Comparison of ENCODE assay signal across 8 cellular contexts in genomic region chr2:31233741-31234689, GRCh38. TPM values are rescaled to one million over a fixed set of nuclear protein-coding genes. Genes with fewer than 3 reads are reported as not detected.
DNase-seq lines count a peak whose midpoint lies in the region; ATAC-seq, FAIRE-seq and TF ChIP-seq lines count a peak whose summit lies in the region.

Gene EHD3 (plus strand): TSS chr2:31234152. CDS start chr2:31234622, 470 bp downstream.

- H3K27me3 ChIP-seq in dorsolateral prefrontal cortex (no peaks in the 10 kb centered on the region), right lobe of liver (no peaks in the 10 kb centered on the region)

- H3K9me3 ChIP-seq in A549 (no peaks in the 10 kb centered on the region), right lobe of liver (no peaks in the 10 kb centered on the region)

- H3K4me2 ChIP-seq in A549 = peak within 1 kb of the TSS; percentile 92

- H3K4me1 ChIP-seq in A549 (peaks cover 14% of the 10 kb centered on the region; the same call in 2 of the 3 replicates), right lobe of liver (peaks cover 0 to 7% (median 0%) of the 10 kb centered on the region in 4 donors)

- POLR2A ChIA-PET in A549 (lab: Yijun Ruan, JAX) = interaction anchor here (0.7 to 1.2 kb wide), 3 partner anchors 64 to 96 kb away, joined by 3 to 5 read pairs (median 4); partner anchors contain the start of gene GALNT14

- no peaks in the 10 kb centered on the region for H3K36me3 ChIP-seq in right lobe of liver

- peak; percentile 67 for FAIRE-seq in A549 (lab: Jason Lieb, UNC)

- H3K4me3 ChIP-seq in A549 (peak within 1 kb of the TSS; percentile 68), dorsolateral prefrontal cortex (peak within 1 kb of the TSS; percentile 58 to 92 (median 80)), right lobe of liver (peak within 1 kb of the TSS; percentile 48 to 64 (median 53))

- TF ChIP-seq POLR2A in A549 (IDR thresholded peaks at IDR 0.05; ENCODE audit: low read length) = peak; percentile 88
- peak; percentile 51 for TF ChIP-seq POLR2A in right lobe of liver (IDR thresholded peaks at IDR 0.05)

- WGBS in A549 (ENCODE audit: missing lambda C conversion rate) = 33% methylated on average over 24 of the region's 74 CpGs
- WGBS in right lobe of liver (ENCODE audit: insufficient coverage, low coverage, low lambda C conversion rate, missing lambda C conversion rate) = 7% methylated on average over 9 of the region's 74 CpGs

- peak; percentile 61 to 66 for TF ChIP-seq RAD21 in A549 (conservative IDR thresholded peaks at IDR 0.05 in 1 of 2, IDR thresholded peaks at IDR 0.05 in 1 of 2)

- DNase-seq in A549 (ENCODE audit: low read depth in 1 of 2, low spot score in 1 of 2) (peak; percentile 92 to 93), NCI-H345 treated with DMSO at 0.1 percent for 48 hours (lab: John Stamatoyannopoulos, UW; ENCODE audit: unreplicated experiment) (peak; percentile 94), dorsolateral prefrontal cortex (peak; percentile 82 to 97 (median 92)), right lobe of liver (peak; percentile 83 to 90 (median 86))
- peak; percentile 63 to 68 for DNase-seq in activated CD4-positive, alpha-beta T cell treated with anti-CD3 and anti-CD28 coated beads, Interleukin-2, amount 50 U/mL, for 4 hours
- DNase-seq in stimulated activated CD4-positive, alpha-beta T cell treated with anti-CD3 and anti-CD28 coated beads, Interleukin-4, amount 100 ng/mL, for 24 hours = peak; percentile 79

- TF ChIP-seq CTCF in A549 (IDR thresholded peaks at IDR 0.05) (peak; percentile 90), dorsolateral prefrontal cortex (IDR thresholded peaks at IDR 0.05 in 54 of 56, conservative IDR thresholded peaks at IDR 0.05 in 2 of 56; ENCODE audit: low read depth in 1 of 56, partially characterized antibody in 56 of 56) (peak; percentile 52 to 92 (median 76)), right lobe of liver (IDR thresholded peaks at IDR 0.05) (peak; percentile 28 to 60 (median 44))

- TF ChIP-seq EP300 in A549 (IDR thresholded peaks at IDR 0.05) = no peak

- peak; percentile 99 to 100 for ATAC-seq in A549
- ATAC-seq in GM18868 (IDR thresholded peaks at IDR 0.05; ENCODE audit: unreplicated experiment) = peak; percentile 98
- ATAC-seq in HG03135 (IDR thresholded peaks at IDR 0.05; ENCODE audit: unreplicated experiment) = peak; percentile 97
- peak; percentile 94 to 97 (median 96) for ATAC-seq in right lobe of liver

- H3K27ac ChIP-seq in A549 (peak within 1 kb of the TSS; percentile 80 to 92), dorsolateral prefrontal cortex (peak within 1 kb of the TSS; percentile 18 to 94 (median 86)), right lobe of liver (peak within 1 kb of the TSS in 2 of 3 donors; percentile 43 to 45)

- CTCF ChIA-PET in A549 (lab: Yijun Ruan, JAX) = interaction anchor here (0.5 to 3.4 kb wide), 62 partner anchors 9 to 1064 kb away, joined by 3 to 37 read pairs (median 3); partner anchors contain the start of gene CAPN14

- intact Hi-C loops in dorsolateral prefrontal cortex (cut with DNase I) = loop anchor here (2.0 to 10.0 kb wide), 5 partner anchors 23 to 1089 kb away; partner anchors contain the start of genes GALNT14 (in 1 of the 2) and YPEL5 (in 1 of the 2)
- intact Hi-C loops in right lobe of liver (cut with DNase I) = no loop called here

TF ChIP-seq in A549, 52 proteins besides CTCF, POLR2A, EP300 and RAD21:
- TF ChIP-seq MAFK (IDR thresholded peaks at IDR 0.05; ENCODE audit: partially characterized antibody) (peak; percentile 35), POLR2AphosphoS2 (conservative IDR thresholded peaks at IDR 0.05; ENCODE audit: low read length) (no peak), HDAC2 (IDR thresholded peaks at IDR 0.05) (no peak), REST (IDR thresholded peaks at IDR 0.05) (no peak), SMC3 (IDR thresholded peaks at IDR 0.05) (peak; percentile 74), BHLHE40 (IDR thresholded peaks at IDR 0.05; ENCODE audit: low read depth, low read length) (no peak), E2F6 (IDR thresholded peaks at IDR 0.05; ENCODE audit: borderline replicate concordance, low read depth) (peak; percentile 60; the same call in 1 of the 2 replicates), HEYL (CRISPR knock-in tag; IDR thresholded peaks at IDR 0.05) (no peak), GATA3 (IDR thresholded peaks at IDR 0.05; ENCODE audit: borderline replicate concordance) (no peak), HES2 (IDR thresholded peaks at IDR 0.05) (no peak), ZFP36 (IDR thresholded peaks at IDR 0.05; ENCODE audit: borderline replicate concordance, partially characterized antibody) (no peak), NFE2L2 (conservative IDR thresholded peaks at IDR 0.05; ENCODE audit: low read length) (no peak), ZSCAN20 (CRISPR knock-in tag; IDR thresholded peaks at IDR 0.05) (no peak), HOXA7 (CRISPR knock-in tag; IDR thresholded peaks at IDR 0.05) (no peak), PHF8 (IDR thresholded peaks at IDR 0.05; ENCODE audit: borderline replicate concordance, low read depth) (no peak), JUN (IDR thresholded peaks at IDR 0.05) (peak in 1 of 2 experiments; percentile 66; a peak in 2 of 5 replicates), MAX (IDR thresholded peaks at IDR 0.05) (peak; percentile 82), NR3C1 (IDR thresholded peaks at IDR 0.05) (no peak)
- TF ChIP-seq, protein P1, sequence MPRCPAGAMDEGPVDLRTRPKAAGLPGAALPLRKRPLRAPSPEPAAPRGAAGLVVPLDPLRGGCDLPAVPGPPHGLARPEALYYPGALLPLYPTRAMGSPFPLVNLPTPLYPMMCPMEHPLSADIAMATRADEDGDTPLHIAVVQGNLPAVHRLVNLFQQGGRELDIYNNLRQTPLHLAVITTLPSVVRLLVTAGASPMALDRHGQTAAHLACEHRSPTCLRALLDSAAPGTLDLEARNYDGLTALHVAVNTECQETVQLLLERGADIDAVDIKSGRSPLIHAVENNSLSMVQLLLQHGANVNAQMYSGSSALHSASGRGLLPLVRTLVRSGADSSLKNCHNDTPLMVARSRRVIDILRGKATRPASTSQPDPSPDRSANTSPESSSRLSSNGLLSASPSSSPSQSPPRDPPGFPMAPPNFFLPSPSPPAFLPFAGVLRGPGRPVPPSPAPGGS (IDR thresholded peaks at IDR 0.05) = 0 out of 3 replicates have a peak, but pooled peaks have one; percentile 27

RNA-seq across cellular contexts. Expression of gene EHD3, which starts in this region (rescaled TPM):
- polyA plus RNA-seq in A549 (2011; rRNA removed) (10.6 and 12.3 TPM in 2 replicates), A549 (2017; fragmentation: RNase III; extraction: RNeasy Plus Mini Kit Qiagen cat#74134 plus additional on column Dnase treatment) (7.9 to 9.2 TPM (median 8.7 TPM) in 3 replicates)
- 9.2 and 11.4 TPM in 2 replicates for polyA plus RNA-seq in A549 (2012; cell fraction: cytosol; rRNA removed)
- polyA plus RNA-seq in A549 (2012; cell fraction: nucleus; rRNA removed) = 6.9 and 7.1 TPM in 2 replicates
- polyA minus RNA-seq in A549 (2011; rRNA and poly(A)+ RNA removed) = 16.7 and 21.0 TPM in 2 replicates
- total RNA-seq in dorsolateral prefrontal cortex (100 to 1,000 TPM in 46 of 120 experiments, 10 to 100 TPM in 74; 35.8 to 122 (median 93.2) TPM), right lobe of liver (10 to 100 TPM in 1 of 6 experiments, 1 to 10 TPM in 5; 4.0 to 10.6 (median 7.6) TPM)

Comparison
In these comparisons a context has a peak if more than half of its experiments do, and no peak if none do; other contexts are left out.
1. Peak in every context shown above with its lines: DNase-seq, ATAC-seq, H3K4me3 ChIP-seq and H3K27ac ChIP-seq.
2. intact Hi-C loops: an anchor here in dorsolateral prefrontal cortex (2.0 to 10.0 kb wide); none called in right lobe of liver.